In genomic region chr21:8380419-8381079, GRCh38 we compare ENCODE assay signal across 8 cellular contexts.
DNase-seq lines count a peak whose midpoint lies in the region; ATAC-seq, FAIRE-seq and TF ChIP-seq lines count a peak whose summit lies in the region.
"Not testable (repeated sequence)": the region's sequence is repeated elsewhere in the genome, so short reads cannot be mapped to it uniquely, and the experiment has no call there.

No MANE protein-coding gene starts in this region.

- H3K4me1 ChIP-seq in A549, pancreas: not testable (repeated sequence)

- not testable (repeated sequence) for H3K4me2 ChIP-seq in A549

- TF ChIP-seq CTCF in A549 (IDR thresholded peaks at IDR 0.05); pancreas (IDR thresholded peaks at IDR 0.05): not testable (repeated sequence)

- not testable (repeated sequence) for H3K27me3 Mint-ChIP-seq in activated T-cell treated with anti-CD3 and anti-CD28 coated beads, Interleukin-2, amount 50 U/mL, for 72 hours (ENCODE audit: low read depth)

- not testable (repeated sequence) for H3K27me3 ChIP-seq in pancreas

- TF ChIP-seq RAD21 in A549 (conservative IDR thresholded peaks at IDR 0.05 in 1 of 2, IDR thresholded peaks at IDR 0.05 in 1 of 2): not testable (repeated sequence)

- H3K27ac ChIP-seq in A549, pancreas: not testable (repeated sequence)

- not testable (repeated sequence) for DNase-seq in A549 (ENCODE audit: low read depth in 1 of 2, low spot score in 1 of 2); activated T-cell treated with anti-CD3 and anti-CD28 coated beads, Interleukin-2, amount 50 U/mL, for 72 hours; left cardiac atrium; pancreas

- FAIRE-seq in A549 (lab: Jason Lieb, UNC); pancreas (lab: Jason Lieb, UNC): not testable (repeated sequence)

- H3K36me3 ChIP-seq in pancreas: not testable (repeated sequence)

- not testable (repeated sequence) for H3K4me1 Mint-ChIP-seq in activated T-cell treated with anti-CD3 and anti-CD28 coated beads, Interleukin-2, amount 50 U/mL, for 72 hours (ENCODE audit: low read depth)

- not testable (repeated sequence) for H3K9me3 ChIP-seq in A549, pancreas

- H3K27ac Mint-ChIP-seq in activated T-cell treated with anti-CD3 and anti-CD28 coated beads, Interleukin-2, amount 50 U/mL, for 72 hours: not testable (repeated sequence)

- not testable (repeated sequence) for H3K4me3 ChIP-seq in A549, pancreas

- not testable (repeated sequence) for TF ChIP-seq POLR2A in A549 (IDR thresholded peaks at IDR 0.05; ENCODE audit: low read length)

- WGBS in A549 (ENCODE audit: missing lambda C conversion rate): no CpG with 5 or more reads among the region's 21 CpGs
- no CpG with 5 or more reads among the region's 21 CpGs for WGBS in pancreas, 2 donors

- H3K4me3 Mint-ChIP-seq in activated T-cell treated with anti-CD3 and anti-CD28 coated beads, Interleukin-2, amount 50 U/mL, for 72 hours: not testable (repeated sequence)

- H3K9me3 Mint-ChIP-seq in activated T-cell treated with anti-CD3 and anti-CD28 coated beads, Interleukin-2, amount 50 U/mL, for 72 hours: not testable (repeated sequence)

- CTCF ChIA-PET in A549 (lab: Yijun Ruan, JAX): not testable (repeated sequence)

- not testable (repeated sequence) for H3K36me3 Mint-ChIP-seq in activated T-cell treated with anti-CD3 and anti-CD28 coated beads, Interleukin-2, amount 50 U/mL, for 72 hours (ENCODE audit: insufficient read depth in 2 of 2)

- ATAC-seq in A549: peak; percentile 64 to 66
- ATAC-seq in GM18907 (IDR thresholded peaks at IDR 0.05; ENCODE audit: unreplicated experiment): peak; percentile 52
- ATAC-seq in GM21515 (IDR thresholded peaks at IDR 0.05; ENCODE audit: unreplicated experiment): peak; percentile 50
- peak; percentile 61 for ATAC-seq in HG02938 (IDR thresholded peaks at IDR 0.05; ENCODE audit: unreplicated experiment)
- ATAC-seq in HG03571 (IDR thresholded peaks at IDR 0.05; ENCODE audit: unreplicated experiment): peak; percentile 44
- ATAC-seq in activated T-cell treated with anti-CD3 and anti-CD28 coated beads, Interleukin-2, amount 50 U/mL, for 72 hours (replicated peaks in 1 of 2): peak; percentile 49
- peak; percentile 68 to 69 for ATAC-seq in left cardiac atrium
- peak; percentile 69 to 88 (median 84) for ATAC-seq in pancreas

- not testable (repeated sequence) for TF ChIP-seq EP300 in A549 (IDR thresholded peaks at IDR 0.05)

- POLR2A ChIA-PET in A549 (lab: Yijun Ruan, JAX): not testable (repeated sequence)

- intact Hi-C loops in left cardiac atrium (cut with DNase I); pancreas (cut with DNase I): not testable (repeated sequence)
